Comparison of ENCODE assay signal across 9 cellular contexts in the genomic region with DNA sequence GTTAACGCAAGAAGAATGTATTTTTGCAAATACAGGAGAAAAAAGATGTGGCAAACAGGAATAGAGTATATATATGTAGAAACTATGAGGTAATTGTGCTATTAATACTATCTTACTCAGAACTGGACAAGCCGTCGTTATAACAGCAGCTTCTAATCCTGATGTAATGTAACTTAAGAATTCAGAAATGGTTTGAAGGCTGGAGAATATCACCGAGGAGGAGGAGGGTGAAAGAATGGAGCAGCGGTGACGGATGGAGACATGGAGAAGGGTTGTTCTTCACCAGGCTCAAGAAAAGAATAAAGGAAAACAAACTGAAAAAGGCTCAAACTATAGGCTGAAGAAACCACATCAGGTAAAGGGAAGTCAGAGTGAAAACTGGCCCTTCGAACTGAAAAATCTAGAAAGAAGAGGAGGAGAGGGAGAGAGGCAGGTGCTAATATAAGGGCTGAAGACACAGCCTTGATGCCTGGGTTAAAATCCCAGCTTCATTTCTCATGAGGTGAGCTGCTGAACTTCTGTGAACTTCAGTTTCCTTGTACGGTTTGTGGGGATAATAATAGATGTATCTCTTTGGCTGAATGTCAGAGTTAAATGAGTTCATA. TPM values are rescaled to one million over a fixed set of nuclear protein-coding genes. Genes with fewer than 3 reads are reported as not detected.
DNase-seq lines count a peak whose midpoint lies in the region; ATAC-seq and TF ChIP-seq lines count a peak whose summit lies in the region.
"Had no signal": no experiment of that assay in that cellular context is flagged by ENCODE, and none has a peak within 500 bp of the region (broad histone marks: within the 10 kb centered on the region; RNA-seq: fewer than 3 reads in every experiment).

No MANE protein-coding gene starts in this region.

- ATAC-seq in HG03135 (IDR thresholded peaks at IDR 0.05; ENCODE audit: unreplicated experiment) = peak; percentile 55
- no peak for ATAC-seq in lower lobe of right lung

- H3K27ac ChIP-seq in coronary artery (peak overlapping the region in 1 of 2 donors; percentile 30), tibial artery (peak overlapping the region; percentile 26 to 44), lower lobe of right lung (no peak overlapping the region)

- peaks cover 0 to 42% (median 20%) of the 10 kb centered on the region in 4 donors for H3K4me1 ChIP-seq in tibial artery
- peaks cover 8% of the 10 kb centered on the region for H3K4me1 ChIP-seq in lower lobe of right lung

- TF ChIP-seq CTCF in coronary artery (IDR thresholded peaks at IDR 0.05) (no peak), tibial artery (IDR thresholded peaks at IDR 0.05) (no peak), lower lobe of right lung (IDR thresholded peaks at IDR 0.05) (no peak)

- DNase-seq in NCI-H1092 treated with DMSO at 0.1 percent for 48 hours (lab: John Stamatoyannopoulos, UW) = peak; percentile 12
- DNase-seq in NCI-H1092 (lab: John Stamatoyannopoulos, UW) = no peak
- no peak for DNase-seq in coronary artery (ENCODE audit: low spot score)
- no peak for DNase-seq in tibial artery
- DNase-seq in putamen (ENCODE audit: low spot score) = no peak
- DNase-seq in activated naive CD4-positive, alpha-beta T cell treated with anti-CD3 and anti-CD28 coated beads, Interleukin-2, amount 50 U/mL, for 16 hours = no peak
- DNase-seq in lower lobe of right lung = no peak
- DNase-seq: 8988T had no signal

- H3K27me3 ChIP-seq in tibial artery (no peaks in the 10 kb centered on the region), lower lobe of right lung (ENCODE audit: low read depth) (no peaks in the 10 kb centered on the region)

- intact Hi-C loops in tibial artery (cut with DNase I; ENCODE audit: low total_unique reads) = no loop called here
- intact Hi-C loops in lower lobe of right lung (cut with DNase I) = no loop called here

- H3K36me3 ChIP-seq in tibial artery = no peaks in the 10 kb centered on the region
- no peaks in the 10 kb centered on the region for H3K36me3 ChIP-seq in lower lobe of right lung

- no peaks in the 10 kb centered on the region for H3K9me3 ChIP-seq in tibial artery
- no peaks in the 10 kb centered on the region for H3K9me3 ChIP-seq in lower lobe of right lung

- H3K4me3 ChIP-seq in coronary artery (peak overlapping the region; percentile 10), tibial artery (peak overlapping the region in 1 of 2 donors; percentile 0), lower lobe of right lung (no peak overlapping the region)

RNA-seq across cellular contexts. Expression of a gene that starts 44.0 kb away (rescaled TPM):
- total RNA-seq in lower lobe of right lung = 54.0 TPM
